Comparison of ENCODE assay signal across 16 cellular contexts in genomic region chr12:13880613-13881012, GRCh38.
DNase-seq lines count a peak whose midpoint lies in the region; ATAC-seq, FAIRE-seq and TF ChIP-seq lines count a peak whose summit lies in the region.
"Had no signal": no experiment of that assay in that cellular context is flagged by ENCODE, and none has a peak within 500 bp of the region (broad histone marks: within the 10 kb centered on the region; RNA-seq: fewer than 3 reads in every experiment).

No MANE protein-coding gene starts in this region.

- no peaks in the 10 kb centered on the region for H3K9me2 ChIP-seq in GM23338 (ENCODE audit: insufficient read depth)

- H3K27me3 Mint-ChIP-seq in GM23338 (ENCODE audit: insufficient read depth, low read depth, poor library complexity) (no peaks in the 10 kb centered on the region), neural progenitor cell (ENCODE audit: insufficient read depth, low read depth) (peaks cover 3% of the 10 kb centered on the region)

- no peak for TF ChIP-seq POLR2A in HepG2 (IDR thresholded peaks at IDR 0.05; ENCODE audit: insufficient read depth in 1 of 2, low read depth in 2 of 2, low read length in 2 of 2)

- H3F3A ChIP-seq in GM23338 (replicated peaks; ENCODE audit: low read depth), result no peaks in the 10 kb centered on the region
- H3F3A ChIP-seq in neural progenitor cell (ENCODE audit: low read depth), result peaks cover 7% of the 10 kb centered on the region

- no peaks in the 10 kb centered on the region for H3K36me3 ChIP-seq in GM23338 (ENCODE audit: insufficient read depth)
- no peaks in the 10 kb centered on the region for H3K36me3 ChIP-seq in HepG2 (replicated peaks in 1 of 2; ENCODE audit: control insufficient read depth in 1 of 2, insufficient read depth in 2 of 2, low read length in 2 of 2)
- no peaks in the 10 kb centered on the region for H3K36me3 ChIP-seq in neural progenitor cell
- H3K36me3 ChIP-seq in aorta (ENCODE audit: control insufficient read depth in 1 of 2, insufficient read depth in 2 of 2, low read length in 1 of 2), result no peaks in the 10 kb centered on the region
- H3K36me3 ChIP-seq in heart right ventricle, result no peaks in the 10 kb centered on the region
- H3K36me3 ChIP-seq: HAP-1 had no signal

- TF ChIP-seq EP300 in HepG2 (IDR thresholded peaks at IDR 0.05; ENCODE audit: low read depth in 2 of 2, low read length in 2 of 2) (no peak), HepG2 (CRISPR knock-in tag; IDR thresholded peaks at IDR 0.05; ENCODE audit: borderline replicate concordance) (no peak)

- no TSS peak for BruUV-seq in HepG2 (replicated peaks; lab: Mats Ljungman, UMichigan)

- intact Hi-C loops in HepG2 (cut with micrococcal nuclease; ENCODE audit: unreplicated experiment) (no loop called here), aorta (cut with DNase I) (no loop called here), heart right ventricle (cut with DNase I) (no loop called here)

- H3K27ac Mint-ChIP-seq in GM23338 (no peak overlapping the region), neural progenitor cell (no peak overlapping the region)
- H3K27ac Mint-ChIP-seq: CD4-positive, alpha-beta T cell had no signal

- H3K27ac ChIP-seq in GM23338 (ENCODE audit: low read depth) (no peak overlapping the region), HepG2 (ENCODE audit: extremely low read length, insufficient read depth, low read length) (no peak overlapping the region), neural progenitor cell (no peak overlapping the region), aorta (ENCODE audit: low read depth in 1 of 2, low read length in 2 of 2) (no peak overlapping the region), heart right ventricle (no peak overlapping the region)
- H3K27ac ChIP-seq: 22Rv1, C4-2B had no signal

- ATAC-seq in GM23338 (peak; percentile 42; the same call in 1 of the 3 replicates), HepG2 (peak; percentile 84), aorta (ENCODE audit: low FRiP score) (peak; percentile 26), omental fat pad (ENCODE audit: low FRiP score) (no peak), heart right ventricle (no peak)

- no peaks in the 10 kb centered on the region for H3K9me3 ChIP-seq in HepG2 (ENCODE audit: low read length)
- no peaks in the 10 kb centered on the region for H3K9me3 ChIP-seq in neural progenitor cell (ENCODE audit: low read depth)
- H3K9me3 ChIP-seq in aorta (ENCODE audit: control insufficient read depth, low read length), result no peaks in the 10 kb centered on the region
- H3K9me3 ChIP-seq in heart right ventricle, result no peaks in the 10 kb centered on the region
- H3K9me3 ChIP-seq: A549, HAP-1 had no signal

- H3K4me1 ChIP-seq in GM23338 (ENCODE audit: insufficient read depth) (no peaks in the 10 kb centered on the region), HepG2 (ENCODE audit: insufficient read depth, low read length) (no peaks in the 10 kb centered on the region), neural progenitor cell (peaks cover 15% of the 10 kb centered on the region), aorta (ENCODE audit: control insufficient read depth in 1 of 2, insufficient read depth in 2 of 2, low read length in 2 of 2) (no peaks in the 10 kb centered on the region), heart right ventricle (no peaks in the 10 kb centered on the region)
- H3K4me1 ChIP-seq: HAP-1 had no signal

- no peak overlapping the region for H3K9ac ChIP-seq in HepG2 (ENCODE audit: insufficient read depth, low read depth, low read length)
- H3K9ac ChIP-seq in neural progenitor cell, result no peak overlapping the region

- H3K4me1 Mint-ChIP-seq in GM23338 (peaks cover 3% of the 10 kb centered on the region; the same call in 2 of the 3 replicates), neural progenitor cell (no peaks in the 10 kb centered on the region)

- H3K79me2 ChIP-seq in GM23338 (replicated peaks; ENCODE audit: insufficient read depth), result no peaks in the 10 kb centered on the region
- H3K79me2 ChIP-seq in HepG2 (ENCODE audit: insufficient read depth, low read length), result no peaks in the 10 kb centered on the region
- no peaks in the 10 kb centered on the region for H3K79me2 ChIP-seq in neural progenitor cell (ENCODE audit: low read depth)

- H2AFZ ChIP-seq in GM23338 (no peak overlapping the region), HepG2 (ENCODE audit: low read length) (no peak overlapping the region), neural progenitor cell (replicated peaks) (peak overlapping the region; percentile 53)

- H4K20me1 ChIP-seq in GM23338 (replicated peaks; ENCODE audit: insufficient read depth) (no peaks in the 10 kb centered on the region), HepG2 (ENCODE audit: insufficient read depth, low read length) (no peaks in the 10 kb centered on the region), neural progenitor cell (ENCODE audit: low read depth) (no peaks in the 10 kb centered on the region)

- H3K4me3 Mint-ChIP-seq in GM23338 (no peak overlapping the region), neural progenitor cell (no peak overlapping the region)
- H3K4me3 Mint-ChIP-seq: CD4-positive, alpha-beta T cell had no signal

- WGBS in HepG2 (ENCODE audit: low lambda C conversion rate), result 3% methylated on average over 4 of the region's 4 CpGs
- 52 to 65% methylated on average over 4 of the region's 4 CpGs for WGBS in aorta, 2 donors
- 73 to 78% methylated on average over 4 of the region's 4 CpGs for WGBS in heart right ventricle, 2 donors

- CTCF ChIA-PET in HepG2 (lab: Yijun Ruan, JAX; ENCODE audit: low intra/inter-chr PET ratio, low total read pairs), result no interaction called here

- TF ChIP-seq RAD21 in HepG2 (CRISPR knock-in tag; IDR thresholded peaks at IDR 0.05), result no peak

- in situ Hi-C loops in HepG2 (cut with HindIII; ENCODE audit: extremely low pct_ligation_motif_present, low pct_unique_long_range_greater_than_20kb), result no loop called here

- H3K9me3 Mint-ChIP-seq in GM23338 (no peaks in the 10 kb centered on the region), neural progenitor cell (no peaks in the 10 kb centered on the region)
- H3K9me3 Mint-ChIP-seq: CD4-positive, alpha-beta T cell had no signal

- H3K4me2 ChIP-seq in GM23338 (no peak overlapping the region), HepG2 (ENCODE audit: low read depth, low read length) (no peak overlapping the region), neural progenitor cell (peak overlapping the region; percentile 55)
- H3K4me2 ChIP-seq: A549 had no signal

- TF ChIP-seq CTCF in GM23338 (conservative IDR thresholded peaks at IDR 0.05; ENCODE audit: low read depth in 2 of 2) (no peak), HepG2 (CRISPR knock-in tag; IDR thresholded peaks at IDR 0.05) (no peak), neural progenitor cell (IDR thresholded peaks at IDR 0.05) (no peak), omental fat pad (IDR thresholded peaks at IDR 0.05) (no peak), heart right ventricle (IDR thresholded peaks at IDR 0.05) (no peak)

- H3K27me3 ChIP-seq in GM23338 (ENCODE audit: insufficient read depth) (no peaks in the 10 kb centered on the region), HepG2 (ENCODE audit: control insufficient read depth in 1 of 2, insufficient read depth in 2 of 2, low read length in 2 of 2) (no peaks in the 10 kb centered on the region; a peak in 1 of 5 replicates), neural progenitor cell (no peaks in the 10 kb centered on the region), aorta (ENCODE audit: control insufficient read depth in 1 of 2, insufficient read depth in 2 of 2, low read length in 1 of 2) (no peaks in the 10 kb centered on the region), heart right ventricle (peaks cover 0 to 20% (median 0%) of the 10 kb centered on the region in 7 donors)

- POLR2A ChIA-PET in HepG2 (lab: Yijun Ruan, JAX), result no interaction called here

- H3K36me3 Mint-ChIP-seq in GM23338 (ENCODE audit: low read depth) (no peaks in the 10 kb centered on the region), neural progenitor cell (no peaks in the 10 kb centered on the region)

- H3K4me3 ChIP-seq in GM23338, result no peak overlapping the region
- H3K4me3 ChIP-seq in HepG2 (replicated peaks in 1 of 3; ENCODE audit: insufficient read depth in 1 of 3, low read depth in 2 of 3, low read length in 3 of 3), result no peak overlapping the region
- no peak overlapping the region for H3K4me3 ChIP-seq in neural progenitor cell
- no peak overlapping the region for H3K4me3 ChIP-seq in aorta (ENCODE audit: low read length in 2 of 2)
- no peak overlapping the region for H3K4me3 ChIP-seq in heart right ventricle
- H3K4me3 ChIP-seq: A549, HAP-1 had no signal

- no peak for FAIRE-seq in HepG2 (lab: Jason Lieb, UNC)
- FAIRE-seq: A549 had no signal

- DNase-seq in GM23338 (ENCODE audit: low spot score), result no peak
- no peak for DNase-seq in HepG2 (ENCODE audit: low spot score)
- DNase-seq in neural progenitor cell (ENCODE audit: low spot score), result no peak
- no peak for DNase-seq in aorta
- no peak for DNase-seq in omental fat pad (ENCODE audit: low spot score)
- DNase-seq in heart right ventricle, result no peak
- DNase-seq in stimulated activated CD4-positive, alpha-beta T cell treated with anti-CD3 and anti-CD28 coated beads, Interleukin-2, amount 100 ng/mL, for 48 hours, result no peak
- DNase-seq: AML-193; CD4-positive, alpha-beta T cell; DMS153; DMS79; GF-D8 had no signal

TF ChIP-seq in GM23338, 12 proteins besides CTCF, POLR2A, EP300 and RAD21 (continues in another document):
- no peak for TF ChIP-seq EZH2phosphoT487 (IDR thresholded peaks at IDR 0.05; ENCODE audit: unreplicated experiment)
- no peak for TF ChIP-seq NANOG (IDR thresholded peaks at IDR 0.05; ENCODE audit: borderline replicate concordance)
- no peak for TF ChIP-seq EZH2 (IDR thresholded peaks at IDR 0.05; ENCODE audit: low read depth, unreplicated experiment)
- no peak for TF ChIP-seq POLR2AphosphoS5 (IDR thresholded peaks at IDR 0.05; ENCODE audit: low read depth)

TF ChIP-seq in HepG2, 621 proteins besides CTCF, POLR2A, EP300 and RAD21:
- TF ChIP-seq ZNF549 (CRISPR knock-in tag; IDR thresholded peaks at IDR 0.05) (no peak), ZNF138 (CRISPR knock-in tag; IDR thresholded peaks at IDR 0.05; ENCODE audit: low read depth) (no peak), POLR2AphosphoS2 (IDR thresholded peaks at IDR 0.05; ENCODE audit: low read depth, low read length) (no peak), ZSCAN20 (CRISPR knock-in tag; IDR thresholded peaks at IDR 0.05; ENCODE audit: borderline replicate concordance) (no peak), NCOA1 (CRISPR knock-in tag; IDR thresholded peaks at IDR 0.05) (no peak), ZNF232 (CRISPR knock-in tag; IDR thresholded peaks at IDR 0.05; ENCODE audit: borderline replicate concordance) (no peak), MXI1 (IDR thresholded peaks at IDR 0.05; ENCODE audit: borderline replicate concordance, low read depth, low read length) (no peak), SPEN (CRISPR knock-in tag; IDR thresholded peaks at IDR 0.05; ENCODE audit: low read depth) (no peak)

Comparison
In these comparisons a context has a peak if more than half of its experiments do, and no peak if none do; other contexts are left out.
1. ATAC-seq: peak in GM23338 (single experiment), HepG2 (single experiment) and aorta (single experiment); none in omental fat pad (single experiment) and heart right ventricle (0 of 8).